ENCODE assay signal across 8 cellular contexts in genomic region chr20:26208296-26209091, GRCh38.
DNase-seq lines count a peak whose midpoint lies in the region; ATAC-seq, FAIRE-seq and TF ChIP-seq lines count a peak whose summit lies in the region.

No MANE protein-coding gene starts in this region.

- H3T11ph ChIP-seq in H9 (ENCODE audit: low read length), result no peak overlapping the region

- H3K79me2 ChIP-seq in H9 (ENCODE audit: insufficient read depth, low read length) (no peaks in the 10 kb centered on the region), smooth muscle cell (ENCODE audit: low read depth) (no peaks in the 10 kb centered on the region)

- no peak overlapping the region for H3K4ac ChIP-seq in H9 (ENCODE audit: low read depth, low read length)

- H2BK12ac ChIP-seq in H9 (ENCODE audit: insufficient read length, low read depth, low read length), result no peak overlapping the region

- H3K9me3 ChIP-seq in H9 (ENCODE audit: control insufficient read depth, low read depth, low read length), result no peaks in the 10 kb centered on the region
- H3K9me3 ChIP-seq in smooth muscle cell (replicated peaks; ENCODE audit: low read depth), result no peaks in the 10 kb centered on the region

- H2BK120ac ChIP-seq in H9 (ENCODE audit: low read depth, low read length, poor library complexity, severe bottlenecking), result no peak overlapping the region

- no peaks in the 10 kb centered on the region for H3K79me1 ChIP-seq in H9 (ENCODE audit: insufficient read depth, low read depth, low read length, poor library complexity, severe bottlenecking)

- no peak overlapping the region for H4K5ac ChIP-seq in H9 (ENCODE audit: insufficient read length, low read depth, low read length)

- WGBS in H9 (ENCODE audit: extremely low coverage, insufficient read length, low lambda C conversion rate), result no CpG with 5 or more reads among the region's 91 CpGs
- 6% methylated on average over 83 of the region's 91 CpGs for WGBS in smooth muscle cell (ENCODE audit: low lambda C conversion rate)

- peaks cover 0 to 4% of the 10 kb centered on the region in 2 experiments; a peak in 2 of 4 replicates for H3K4me1 Mint-ChIP-seq in H9

- peaks cover 0 to 2% (median 0%) of the 10 kb centered on the region in 3 experiments; a peak in 2 of 7 replicates for H3K36me3 Mint-ChIP-seq in H9 (ENCODE audit: insufficient read depth in 1 of 3, low read depth in 3 of 3)

- no peak overlapping the region for H3K56ac ChIP-seq in H9 (ENCODE audit: insufficient read length, low read depth, low read length)

- H4K8ac ChIP-seq in H9 (replicated peaks; ENCODE audit: insufficient read length, low read depth, low read length), result no peak overlapping the region

- H3F3A ChIP-seq in smooth muscle cell (ENCODE audit: low read depth), result no peaks in the 10 kb centered on the region

- H3K27ac ChIP-seq in H9 (ENCODE audit: insufficient read length, low read depth, low read length) (no peak overlapping the region), foreskin keratinocyte (no peak overlapping the region), smooth muscle cell (ENCODE audit: low read depth) (no peak overlapping the region)

- H3K4me3 ChIP-seq in smooth muscle cell, result peak overlapping the region; percentile 44

- peak overlapping the region; percentile 28 for H3K4me2 ChIP-seq in H9 (ENCODE audit: insufficient read depth, insufficient read length, low read length)
- H3K4me2 ChIP-seq in smooth muscle cell, result peak overlapping the region; percentile 83

- H3K18ac ChIP-seq in H9 (ENCODE audit: insufficient read length, low read depth, low read length), result no peak overlapping the region

- H3K4me3 Mint-ChIP-seq in H9, result peak overlapping the region; percentile 53 to 82

- peaks cover 51% of the 10 kb centered on the region for H3K27me3 Mint-ChIP-seq in H9 (ENCODE audit: low read depth)

- no peaks in the 10 kb centered on the region for H3K36me3 ChIP-seq in smooth muscle cell (ENCODE audit: low read depth)

- H3K14ac ChIP-seq in H9 (ENCODE audit: insufficient read depth, low read length), result no peak overlapping the region

- H4K20me1 ChIP-seq in H9 (ENCODE audit: control insufficient read depth, insufficient read depth, insufficient read length) (no peaks in the 10 kb centered on the region), smooth muscle cell (ENCODE audit: low read depth) (no peaks in the 10 kb centered on the region)

- H3K27me3 ChIP-seq in H9 (ENCODE audit: insufficient read depth, low read length) (peaks cover 6% of the 10 kb centered on the region; the same call in 1 of the 2 replicates), foreskin keratinocyte (peaks cover 60% of the 10 kb centered on the region), smooth muscle cell (ENCODE audit: low read depth) (peaks cover 58% of the 10 kb centered on the region)

- DNase-seq in H9, result peak; percentile 59
- DNase-seq in activated CD8-positive, alpha-beta memory T cell treated with anti-CD3 and anti-CD28 coated beads for 24 hours, result peak; percentile 71
- DNase-seq in foreskin keratinocyte, result peak in 1 of 2 donors; percentile 2
- DNase-seq in smooth muscle cell (lab: John Stamatoyannopoulos, UW; ENCODE audit: unreplicated experiment), result peak; percentile 1
- no peak for DNase-seq in inferior parietal cortex (ENCODE audit: extremely low spot score)
- DNase-seq in GM12891 (ENCODE audit: insufficient read length, low spot score), result no peak
- DNase-seq in HuH-7.5 (ENCODE audit: low spot score), result no peak
- DNase-seq in CD1c-positive myeloid dendritic cell (ENCODE audit: extremely low spot score), result no peak

- no peak overlapping the region for H2AK5ac ChIP-seq in H9 (ENCODE audit: insufficient read length, low read length)

- H4K91ac ChIP-seq in H9 (ENCODE audit: insufficient read length, low read depth, low read length), result no peak overlapping the region

- FAIRE-seq in GM12891 (lab: Jason Lieb, UNC), result no peak

- ATAC-seq in foreskin keratinocyte, result peak; percentile 60

- H2BK15ac ChIP-seq in H9 (ENCODE audit: low read depth, low read length), result no peak overlapping the region

- H2AFZ ChIP-seq in H9 (ENCODE audit: low read length) (no peak overlapping the region), smooth muscle cell (ENCODE audit: low read depth) (peak overlapping the region; percentile 90)

- TF ChIP-seq POLR2A in GM12891 (IDR thresholded peaks at IDR 0.05; ENCODE audit: low read depth, low read length), result no peak

- H2BK20ac ChIP-seq in H9 (ENCODE audit: low read depth, low read length, poor library complexity, severe bottlenecking), result no peak overlapping the region

- H3K4me1 ChIP-seq in H9 (ENCODE audit: insufficient read depth, low read length) (no peaks in the 10 kb centered on the region), foreskin keratinocyte (no peaks in the 10 kb centered on the region), smooth muscle cell (ENCODE audit: low read depth) (no peaks in the 10 kb centered on the region)

- no peak overlapping the region for H2BK5ac ChIP-seq in H9 (ENCODE audit: insufficient read length, low read length)

- H3K27ac Mint-ChIP-seq in H9, result no peak overlapping the region

- peaks cover 3 to 5% of the 10 kb centered on the region in 2 experiments; a peak in 4 of 5 replicates for H3K9me3 Mint-ChIP-seq in H9

- H3K23me2 ChIP-seq in H9 (ENCODE audit: insufficient read length, low read depth, low read length, poor library complexity, severe bottlenecking), result peaks cover 8% of the 10 kb centered on the region

- H3K9ac ChIP-seq in H9 (ENCODE audit: extremely low read depth, insufficient read length, low read length) (no peak overlapping the region), smooth muscle cell (ENCODE audit: low read depth) (no peak overlapping the region)

- H3K23ac ChIP-seq in H9 (ENCODE audit: insufficient read length, low read depth, low read length), result no peak overlapping the region

- TF ChIP-seq CTCF in H9 (conservative IDR thresholded peaks at IDR 0.05), result 0 out of 3 replicates have a peak, but pooled peaks have one; percentile 11
- no peak for TF ChIP-seq CTCF in foreskin keratinocyte (conservative IDR thresholded peaks at IDR 0.05)
- TF ChIP-seq CTCF in smooth muscle cell (IDR thresholded peaks at IDR 0.05; ENCODE audit: borderline replicate concordance, insufficient read depth, poor library complexity, severe bottlenecking), result no peak

TF ChIP-seq in GM12891, 5 proteins besides CTCF, POLR2A, EP300 and RAD21:
- no peak for TF ChIP-seq PAX5 (IDR thresholded peaks at IDR 0.05; ENCODE audit: insufficient read depth, low read length, severe bottlenecking)
- TF ChIP-seq POLR2AphosphoS5 (IDR thresholded peaks at IDR 0.05; ENCODE audit: low read depth, low read length), result no peak
- no peak for TF ChIP-seq SPI1 (IDR thresholded peaks at IDR 0.05; ENCODE audit: low read depth, low read length)
- no peak for TF ChIP-seq TAF1 (IDR thresholded peaks at IDR 0.05; ENCODE audit: low read depth, low read length)
- TF ChIP-seq POU2F2 (IDR thresholded peaks at IDR 0.05; ENCODE audit: low read depth, low read length), result no peak

Comparison
In these comparisons a context has a peak if more than half of its experiments do, and no peak if none do; other contexts are left out.
1. DNase-seq: peak in H9 (single experiment), activated CD8-positive, alpha-beta memory T cell treated with anti-CD3 and anti-CD28 coated beads for 24 hours (single experiment) and smooth muscle cell (single experiment); none in inferior parietal cortex (single experiment), GM12891 (single experiment), HuH-7.5 (single experiment) and CD1c-positive myeloid dendritic cell (single experiment).